ENCODE assay signal across 12 cellular contexts in the genomic region with DNA sequence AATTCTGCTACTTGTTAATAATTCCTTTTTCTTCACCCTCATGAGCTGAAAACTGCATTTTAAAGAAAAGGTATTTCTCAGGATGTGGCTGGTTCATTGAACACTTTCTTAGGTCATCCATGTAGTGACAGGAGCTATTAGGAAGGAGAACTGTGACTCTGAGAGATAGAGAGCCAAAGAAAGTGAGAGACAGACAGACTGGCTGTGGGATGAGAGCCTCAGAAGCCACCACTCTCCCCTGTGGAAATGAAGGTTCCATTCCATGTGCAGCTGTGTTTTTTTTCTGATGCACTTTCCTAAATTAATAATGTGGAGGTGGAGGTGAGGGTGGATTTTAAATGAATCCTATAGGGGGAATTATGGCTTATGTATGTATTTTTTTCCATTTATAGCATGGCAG.
A peak's percentile ranks its signal among the peaks of the same experiment; 100 is the strongest.
DNase-seq lines count a peak whose midpoint lies in the region; ATAC-seq and TF ChIP-seq lines count a peak whose summit lies in the region.
"Had no signal": no experiment of that assay in that cellular context is flagged by ENCODE, and none has a peak within 500 bp of the region (broad histone marks: within the 10 kb centered on the region; RNA-seq: fewer than 3 reads in every experiment).

No MANE protein-coding gene starts in this region.

- peak; percentile 40 for DNase-seq in activated CD8-positive, alpha-beta memory T cell treated with anti-CD3 and anti-CD28 coated beads, Interleukin-2, amount 10 ng/mL, durations not matched to agents 7 days and 5 days
- DNase-seq in activated CD8-positive, alpha-beta memory T cell treated with anti-CD3 and anti-CD28 coated beads for 24 hours: no peak
- no peak for DNase-seq in activated naive CD8-positive, alpha-beta T cell treated with anti-CD3 and anti-CD28 coated beads, Interleukin-2, amount 50 U/mL, for 24 hours
- DNase-seq in smooth muscle cell (lab: John Stamatoyannopoulos, UW; ENCODE audit: unreplicated experiment) (no peak), GM19238 (ENCODE audit: insufficient read length, low spot score) (no peak), right cardiac atrium (no peak), transverse colon (no peak)
- DNase-seq: foreskin keratinocyte, NCI-H1417, pancreas had no signal

- H3K9me3 ChIP-seq in KOPT-K1 (ENCODE audit: insufficient read depth, low read length, poor library complexity, severe bottlenecking) (no peaks in the 10 kb centered on the region), smooth muscle cell (replicated peaks; ENCODE audit: low read depth) (no peaks in the 10 kb centered on the region), right cardiac atrium (ENCODE audit: control insufficient read depth, low read length) (no peaks in the 10 kb centered on the region), transverse colon (no peaks in the 10 kb centered on the region)
- H3K9me3 ChIP-seq: ascending aorta, pancreas had no signal

- H4K20me1 ChIP-seq in smooth muscle cell (ENCODE audit: low read depth): peaks cover 32% of the 10 kb centered on the region

- peaks cover 3% of the 10 kb centered on the region for H3K36me3 Mint-ChIP-seq in activated CD8-positive, alpha-beta memory T cell treated with anti-CD3 and anti-CD28 coated beads, Interleukin-2, amount 10 ng/mL, durations not matched to agents 7 days and 5 days
- no peaks in the 10 kb centered on the region for H3K36me3 Mint-ChIP-seq in activated naive CD8-positive, alpha-beta T cell treated with anti-CD3 and anti-CD28 coated beads, Interleukin-2, amount 50 U/mL, for 24 hours (ENCODE audit: low read depth)

- H3K79me2 ChIP-seq in smooth muscle cell (ENCODE audit: low read depth): peaks cover 18% of the 10 kb centered on the region

- in situ Hi-C loops in transverse colon (cut with MboI; ENCODE audit: low pct_ligation_motif_present in 1 of 4, low pct_unique_long_range_greater_than_20kb in 1 of 4, low sequenced_read_pairs in 3 of 4): no loop called here

- H3K27me3 ChIP-seq in smooth muscle cell (ENCODE audit: low read depth) (no peaks in the 10 kb centered on the region), right cardiac atrium (ENCODE audit: control insufficient read depth, insufficient read depth) (no peaks in the 10 kb centered on the region), transverse colon (no peaks in the 10 kb centered on the region)
- H3K27me3 ChIP-seq: ascending aorta, pancreas had no signal

- peak overlapping the region; percentile 74 for H3K9ac ChIP-seq in smooth muscle cell (ENCODE audit: low read depth)

- H2AFZ ChIP-seq in smooth muscle cell (ENCODE audit: low read depth): no peak overlapping the region

- no peak for TF ChIP-seq EP300 in transverse colon (IDR thresholded peaks at IDR 0.05; ENCODE audit: low read depth)

- H3K27me3 Mint-ChIP-seq in activated CD8-positive, alpha-beta memory T cell treated with anti-CD3 and anti-CD28 coated beads, Interleukin-2, amount 10 ng/mL, durations not matched to agents 7 days and 5 days: no peaks in the 10 kb centered on the region
- H3K27me3 Mint-ChIP-seq in activated naive CD8-positive, alpha-beta T cell treated with anti-CD3 and anti-CD28 coated beads, Interleukin-2, amount 50 U/mL, for 24 hours: no peaks in the 10 kb centered on the region

- H3K4me1 ChIP-seq in smooth muscle cell (ENCODE audit: low read depth): peaks cover 22% of the 10 kb centered on the region
- H3K4me1 ChIP-seq in right cardiac atrium (ENCODE audit: control insufficient read depth, insufficient read depth, low read length): peaks cover 4% of the 10 kb centered on the region
- peaks cover 5 to 30% (median 12%) of the 10 kb centered on the region in 4 donors for H3K4me1 ChIP-seq in transverse colon
- H3K4me1 ChIP-seq: foreskin keratinocyte, pancreas had no signal

- H3K9me3 Mint-ChIP-seq in activated CD8-positive, alpha-beta memory T cell treated with anti-CD3 and anti-CD28 coated beads, Interleukin-2, amount 10 ng/mL, durations not matched to agents 7 days and 5 days (ENCODE audit: low read depth): no peaks in the 10 kb centered on the region
- no peaks in the 10 kb centered on the region for H3K9me3 Mint-ChIP-seq in activated naive CD8-positive, alpha-beta T cell treated with anti-CD3 and anti-CD28 coated beads, Interleukin-2, amount 50 U/mL, for 24 hours

- CTCF ChIA-PET in activated CD8-positive, alpha-beta memory T cell treated with anti-CD3 and anti-CD28 coated beads, Interleukin-2, amount 10 ng/mL, durations not matched to agents 7 days and 5 days (lab: Charles Lee): interaction anchor here (1.0 to 10.1 kb wide), 9 partner anchors 15 to 397 kb away, joined by 3 to 122 read pairs (median 6); no protein-coding TSS in a partner anchor

- peaks cover 91% of the 10 kb centered on the region for H3K4me1 Mint-ChIP-seq in activated CD8-positive, alpha-beta memory T cell treated with anti-CD3 and anti-CD28 coated beads, Interleukin-2, amount 10 ng/mL, durations not matched to agents 7 days and 5 days
- H3K4me1 Mint-ChIP-seq in activated naive CD8-positive, alpha-beta T cell treated with anti-CD3 and anti-CD28 coated beads, Interleukin-2, amount 50 U/mL, for 24 hours: peaks cover 94% of the 10 kb centered on the region

- intact Hi-C loops in right cardiac atrium (cut with DNase I): loop anchor here in 2 of 4 donors (5.0 kb wide), 2 partner anchors 46 to 51 kb away; no protein-coding TSS in a partner anchor
- intact Hi-C loops in transverse colon (cut with DNase I; ENCODE audit: low total_unique reads): no loop called here

- peak overlapping the region; percentile 98 for H3K27ac ChIP-seq in KOPT-K1 (ENCODE audit: low read depth, low read length, poor library complexity, severe bottlenecking)
- peak overlapping the region; percentile 83 for H3K27ac ChIP-seq in smooth muscle cell (ENCODE audit: low read depth)
- H3K27ac ChIP-seq in right cardiac atrium (ENCODE audit: low read length): no peak overlapping the region
- no peak overlapping the region for H3K27ac ChIP-seq in transverse colon
- H3K27ac ChIP-seq: foreskin keratinocyte, pancreas had no signal

- no peak for TF ChIP-seq POLR2A in transverse colon (IDR thresholded peaks at IDR 0.05)

- no peak for TF ChIP-seq CTCF in smooth muscle cell (IDR thresholded peaks at IDR 0.05; ENCODE audit: borderline replicate concordance, insufficient read depth, poor library complexity, severe bottlenecking)
- TF ChIP-seq CTCF in transverse colon (IDR thresholded peaks at IDR 0.05): no peak

- H3K4me3 ChIP-seq in smooth muscle cell: peak overlapping the region; percentile 33
- no peak overlapping the region for H3K4me3 ChIP-seq in right cardiac atrium (ENCODE audit: low read length)
- peak overlapping the region in 1 of 4 donors; percentile 2 for H3K4me3 ChIP-seq in transverse colon
- H3K4me3 ChIP-seq: pancreas had no signal

- H3K36me3 ChIP-seq in KOPT-K1 (ENCODE audit: insufficient read depth, low read length): peaks cover 41% of the 10 kb centered on the region
- no peaks in the 10 kb centered on the region for H3K36me3 ChIP-seq in smooth muscle cell (ENCODE audit: low read depth)
- H3K36me3 ChIP-seq in transverse colon: no peaks in the 10 kb centered on the region
- H3K36me3 ChIP-seq: ascending aorta, pancreas had no signal

- ATAC-seq in activated CD8-positive, alpha-beta memory T cell treated with anti-CD3 and anti-CD28 coated beads, Interleukin-2, amount 10 ng/mL, durations not matched to agents 7 days and 5 days: no peak
- ATAC-seq in activated naive CD8-positive, alpha-beta T cell treated with anti-CD3 and anti-CD28 coated beads, Interleukin-2, amount 50 U/mL, for 24 hours: no peak
- ATAC-seq in right cardiac atrium: no peak
- ATAC-seq: foreskin keratinocyte had no signal

- peaks cover 10% of the 10 kb centered on the region for H3F3A ChIP-seq in smooth muscle cell (ENCODE audit: low read depth)

- H3K4me3 Mint-ChIP-seq in activated CD8-positive, alpha-beta memory T cell treated with anti-CD3 and anti-CD28 coated beads, Interleukin-2, amount 10 ng/mL, durations not matched to agents 7 days and 5 days: peak overlapping the region; percentile 77
- H3K4me3 Mint-ChIP-seq in activated naive CD8-positive, alpha-beta T cell treated with anti-CD3 and anti-CD28 coated beads, Interleukin-2, amount 50 U/mL, for 24 hours: peak overlapping the region; percentile 82

- peak overlapping the region; percentile 99 for H3K27ac Mint-ChIP-seq in activated CD8-positive, alpha-beta memory T cell treated with anti-CD3 and anti-CD28 coated beads, Interleukin-2, amount 10 ng/mL, durations not matched to agents 7 days and 5 days
- peak overlapping the region; percentile 94 for H3K27ac Mint-ChIP-seq in activated naive CD8-positive, alpha-beta T cell treated with anti-CD3 and anti-CD28 coated beads, Interleukin-2, amount 50 U/mL, for 24 hours

- peak overlapping the region; percentile 82 for H3K4me2 ChIP-seq in smooth muscle cell

Comparison
In these comparisons a context has a peak if more than half of its experiments do, and no peak if none do; other contexts are left out.
1. H3K27ac ChIP-seq: peak in KOPT-K1 (single experiment) and smooth muscle cell (single experiment); none in right cardiac atrium (single experiment) and transverse colon (0 of 4).